ENCODE assay signal across 8 cellular contexts in genomic region chr19:29844891-29845575, GRCh38. TPM values are rescaled to one million over a fixed set of nuclear protein-coding genes. Genes with fewer than 3 reads are reported as not detected.
DNase-seq lines count a peak whose midpoint lies in the region; ATAC-seq and TF ChIP-seq lines count a peak whose summit lies in the region.

No MANE protein-coding gene starts in this region.

- peaks cover 6% of the 10 kb centered on the region for H3K27me3 ChIP-seq in kidney epithelial cell (ENCODE audit: control insufficient read depth, insufficient read depth, low read length)

- TF ChIP-seq CTCF in AG09319 (IDR thresholded peaks at IDR 0.05; ENCODE audit: low read depth, low read length): no peak
- no peak for TF ChIP-seq CTCF in kidney epithelial cell (IDR thresholded peaks at IDR 0.05; ENCODE audit: insufficient read depth, low read length, poor library complexity, severe bottlenecking)

- DNase-seq in AG09319 (ENCODE audit: extremely low read depth, low read depth): peak; percentile 67
- DNase-seq in NCI-H345 (lab: John Stamatoyannopoulos, UW): peak; percentile 99
- peak; percentile 95 to 97 (median 96) for DNase-seq in activated CD4-positive, CD25-positive, alpha-beta regulatory T cell (lab: John Stamatoyannopoulos, UW)
- peak; percentile 93 for DNase-seq in central memory CD4-positive, alpha-beta T cell
- DNase-seq in kidney epithelial cell (ENCODE audit: low read depth): peak; percentile 69
- DNase-seq in stimulated activated CD4-positive, alpha-beta T cell treated with anti-CD3 and anti-CD28 coated beads, Interleukin-15, amount 100 ng/mL, for 1 hour (ENCODE audit: low read depth in 1 of 2, low spot score in 1 of 2): peak; percentile 94 to 95

- H3K36me3 ChIP-seq in kidney epithelial cell (ENCODE audit: control insufficient read depth, insufficient read depth, low read length): no peaks in the 10 kb centered on the region

- H3K4me3 ChIP-seq in kidney epithelial cell (ENCODE audit: low read depth, low read length): peak overlapping the region; percentile 66

- ATAC-seq in GM19023 (IDR thresholded peaks at IDR 0.05; ENCODE audit: unreplicated experiment): peak; percentile 75
- ATAC-seq in HG03175 (IDR thresholded peaks at IDR 0.05; ENCODE audit: unreplicated experiment): peak; percentile 68

RNA-seq across cellular contexts. Expression of gene CCNE1, which starts 33.2 kb away (rescaled TPM):
- 2.5 and 5.3 TPM in 2 replicates for total RNA-seq in kidney epithelial cell

Comparison
In these comparisons a context has a peak if more than half of its experiments do, and no peak if none do; other contexts are left out.
1. Peak in every context shown above with its lines: DNase-seq, ATAC-seq and H3K4me3 ChIP-seq.